In the genomic region with DNA sequence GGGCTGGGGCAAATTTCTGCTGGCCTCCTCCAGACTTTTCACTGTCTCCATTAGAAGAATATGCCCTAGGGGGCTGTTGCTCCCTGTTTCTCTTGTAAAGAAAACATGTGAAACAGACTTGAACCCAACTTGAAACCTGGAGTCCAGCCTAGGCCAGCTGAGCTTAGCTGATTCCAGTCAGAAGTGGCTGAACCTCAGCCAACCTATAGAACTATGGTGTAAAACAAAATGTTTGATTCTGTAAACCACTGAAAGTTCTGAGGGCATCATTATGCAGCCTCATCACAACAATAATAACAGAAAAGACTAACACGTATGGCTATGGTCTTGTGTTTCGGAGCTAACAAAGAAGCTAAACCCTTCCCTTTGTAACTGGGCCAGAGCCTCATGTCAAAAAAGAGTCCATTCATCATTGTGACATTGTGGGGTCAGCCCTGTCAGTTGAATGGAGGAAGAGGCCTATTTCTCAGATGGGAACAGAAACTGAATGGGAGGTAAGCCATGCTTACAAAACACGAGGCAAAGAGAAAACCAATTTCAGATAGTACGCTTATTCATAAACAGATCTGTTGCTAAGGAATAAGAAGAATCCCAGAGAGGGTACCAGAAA, we compare ENCODE assay signal across 20 cellular contexts. TPM values are rescaled to one million over a fixed set of nuclear protein-coding genes. Genes with fewer than 3 reads are reported as not detected.
DNase-seq lines count a peak whose midpoint lies in the region; ATAC-seq lines count a peak whose summit lies in the region.
"Had no signal": no experiment of that assay in that cellular context is flagged by ENCODE, and none has a peak within 500 bp of the region (broad histone marks: within the 10 kb centered on the region; RNA-seq: fewer than 3 reads in every experiment).

No MANE protein-coding gene starts in this region.

- H2AK5ac ChIP-seq in mesendoderm (ENCODE audit: low read length) = no peak overlapping the region

- CTCF ChIA-PET in naive thymus-derived CD4-positive, alpha-beta T cell (lab: Charles Lee) = interaction anchor here (1.2 kb wide), 1 partner anchor 8 kb away, joined by 4 read pairs; no protein-coding TSS in a partner anchor

- no peak overlapping the region for H2BK120ac ChIP-seq in mesendoderm (ENCODE audit: low read depth, low read length)

- no peak overlapping the region for H3K4me2 ChIP-seq in mesendoderm (ENCODE audit: low read length)

- H3K27ac ChIP-seq in naive thymus-derived CD4-positive, alpha-beta T cell (ENCODE audit: low read depth, low read length) = no peak overlapping the region
- no peak overlapping the region for H3K27ac ChIP-seq in mesendoderm (ENCODE audit: low read depth, low read length)
- H3K27ac ChIP-seq: epithelial cell of prostate, RWPE1 had no signal

- H3K36me3 Mint-ChIP-seq in naive thymus-derived CD4-positive, alpha-beta T cell = peaks cover 4 to 44% (median 24%) of the 10 kb centered on the region in 5 donors
- H3K36me3 Mint-ChIP-seq in activated CD4-positive, alpha-beta T cell treated with anti-CD3 and anti-CD28 coated beads, Interleukin-2, amount 10 ng/mL, durations not matched to agents 24 days and 14 days (ENCODE audit: low read depth) = peaks cover 38% of the 10 kb centered on the region

- no peak overlapping the region for H3K23ac ChIP-seq in mesendoderm (ENCODE audit: low read length)

- WGBS in mesendoderm (ENCODE audit: extremely low coverage, insufficient coverage, low lambda C conversion rate) = no CpG with 5 or more reads among the region's 4 CpGs

- H3K4me1 ChIP-seq in naive thymus-derived CD4-positive, alpha-beta T cell (ENCODE audit: control insufficient read depth in 2 of 2, insufficient read depth in 2 of 2, low read length in 2 of 2) = peaks cover 0 to 17% of the 10 kb centered on the region in 2 donors
- no peaks in the 10 kb centered on the region for H3K4me1 ChIP-seq in mesendoderm (ENCODE audit: control insufficient read depth, low read depth, low read length)

- no peak overlapping the region for H3K27ac Mint-ChIP-seq in naive thymus-derived CD4-positive, alpha-beta T cell
- no peak overlapping the region for H3K27ac Mint-ChIP-seq in activated CD4-positive, alpha-beta T cell treated with anti-CD3 and anti-CD28 coated beads, Interleukin-2, amount 10 ng/mL, durations not matched to agents 24 days and 14 days

- DNase-seq in NOMO-1 treated with dmso at 0.1 percent for 144 hours (lab: John Stamatoyannopoulos, UW; ENCODE audit: unreplicated experiment) (peak; percentile 47), mesendoderm (no peak), RKO (ENCODE audit: low spot score) (no peak)
- DNase-seq in naive thymus-derived CD4-positive, alpha-beta T cell = no peak
- DNase-seq in stimulated activated naive CD4-positive, alpha-beta T cell (lab: John Stamatoyannopoulos, UW) = no peak
- no peak for DNase-seq in activated CD4-positive, alpha-beta T cell treated with anti-CD3 and anti-CD28 coated beads, Interleukin-2, amount 10 ng/mL, durations not matched to agents 24 days and 14 days
- DNase-seq: activated T-cell treated with anti-CD3 and anti-CD28 coated beads, Interleukin-2, amount 50 U/mL, for 1 hour; DMS153; kidney glomerular epithelial cell; NCI-H187 treated with DMSO at 0.1 percent for 48 hours; NCI-H524; spleen; T-helper 2 cell had no signal

- no peak overlapping the region for H2BK5ac ChIP-seq in mesendoderm (ENCODE audit: low read length)

- no peaks in the 10 kb centered on the region for H3K79me2 ChIP-seq in mesendoderm (ENCODE audit: control insufficient read depth, insufficient read depth, low read length)

- no peak overlapping the region for H3K56ac ChIP-seq in mesendoderm (ENCODE audit: low read length)

- no peak overlapping the region for H3K9ac ChIP-seq in mesendoderm (ENCODE audit: low read length)

- H3K4me3 ChIP-seq in naive thymus-derived CD4-positive, alpha-beta T cell (ENCODE audit: low read length) = no peak overlapping the region
- H3K4me3 ChIP-seq in mesendoderm (ENCODE audit: low read length) = no peak overlapping the region
- H3K4me3 ChIP-seq: heart left ventricle, spleen had no signal

- ATAC-seq in GM18502 (IDR thresholded peaks at IDR 0.05; ENCODE audit: poor library complexity, unreplicated experiment) = peak; percentile 55
- ATAC-seq in HG02885 (IDR thresholded peaks at IDR 0.05; ENCODE audit: poor library complexity, unreplicated experiment) = peak; percentile 62
- peak; percentile 54 for ATAC-seq in naive thymus-derived CD4-positive, alpha-beta T cell
- ATAC-seq: activated CD4-positive, CD25-positive, alpha-beta regulatory T cell treated with anti-CD3 and anti-CD28 coated beads, Interleukin-2, amount 50 U/mL, for 24 hours had no signal

- H3K27me3 Mint-ChIP-seq in naive thymus-derived CD4-positive, alpha-beta T cell = no peaks in the 10 kb centered on the region
- no peaks in the 10 kb centered on the region for H3K27me3 Mint-ChIP-seq in activated CD4-positive, alpha-beta T cell treated with anti-CD3 and anti-CD28 coated beads, Interleukin-2, amount 10 ng/mL, durations not matched to agents 24 days and 14 days
- H3K27me3 Mint-ChIP-seq: central memory CD8-positive, alpha-beta T cell had no signal

- no peak overlapping the region for H3K4me3 Mint-ChIP-seq in naive thymus-derived CD4-positive, alpha-beta T cell
- no peak overlapping the region for H3K4me3 Mint-ChIP-seq in activated CD4-positive, alpha-beta T cell treated with anti-CD3 and anti-CD28 coated beads, Interleukin-2, amount 10 ng/mL, durations not matched to agents 24 days and 14 days
- H3K4me3 Mint-ChIP-seq: central memory CD8-positive, alpha-beta T cell had no signal

- H3K9me3 Mint-ChIP-seq in naive thymus-derived CD4-positive, alpha-beta T cell = no peaks in the 10 kb centered on the region
- no peaks in the 10 kb centered on the region for H3K9me3 Mint-ChIP-seq in activated CD4-positive, alpha-beta T cell treated with anti-CD3 and anti-CD28 coated beads, Interleukin-2, amount 10 ng/mL, durations not matched to agents 24 days and 14 days
- H3K9me3 Mint-ChIP-seq: central memory CD8-positive, alpha-beta T cell had no signal

- H2BK15ac ChIP-seq in mesendoderm (replicated peaks; ENCODE audit: low read depth) = no peak overlapping the region

- H3K79me1 ChIP-seq in mesendoderm (ENCODE audit: low read length) = no peaks in the 10 kb centered on the region

- H3K18ac ChIP-seq in mesendoderm (ENCODE audit: low read length) = no peak overlapping the region

- H4K5ac ChIP-seq in mesendoderm (ENCODE audit: low read length) = no peak overlapping the region

- POLR2A ChIA-PET in naive thymus-derived CD4-positive, alpha-beta T cell (lab: Charles Lee) = no interaction called here

- no peak overlapping the region for H4K8ac ChIP-seq in mesendoderm (ENCODE audit: low read depth, low read length)

- H3K9me3 ChIP-seq in naive thymus-derived CD4-positive, alpha-beta T cell (ENCODE audit: control insufficient read depth in 2 of 3, low read length in 3 of 3) = no peaks in the 10 kb centered on the region
- H3K9me3 ChIP-seq: heart left ventricle, spleen had no signal

- peaks cover 0 to 4% (median 0%) of the 10 kb centered on the region in 3 experiments for H3K36me3 ChIP-seq in naive thymus-derived CD4-positive, alpha-beta T cell (ENCODE audit: control insufficient read depth in 2 of 3, insufficient read depth in 3 of 3, low read length in 3 of 3)
- H3K36me3 ChIP-seq in mesendoderm (ENCODE audit: control insufficient read depth, insufficient read depth, low read length) = peaks cover 2% of the 10 kb centered on the region

- no peaks in the 10 kb centered on the region for H3K27me3 ChIP-seq in naive thymus-derived CD4-positive, alpha-beta T cell (ENCODE audit: control insufficient read depth in 2 of 2, insufficient read depth in 2 of 2, low read length in 2 of 2)
- no peaks in the 10 kb centered on the region for H3K27me3 ChIP-seq in mesendoderm (ENCODE audit: insufficient read depth, low read length, poor library complexity)
- H3K27me3 ChIP-seq: heart left ventricle, spleen had no signal

- peaks cover 5 to 15% (median 6%) of the 10 kb centered on the region in 7 donors for H3K4me1 Mint-ChIP-seq in naive thymus-derived CD4-positive, alpha-beta T cell
- peaks cover 10% of the 10 kb centered on the region for H3K4me1 Mint-ChIP-seq in activated CD4-positive, alpha-beta T cell treated with anti-CD3 and anti-CD28 coated beads, Interleukin-2, amount 10 ng/mL, durations not matched to agents 24 days and 14 days

- H3K4ac ChIP-seq in mesendoderm (ENCODE audit: low read depth, low read length) = no peak overlapping the region

- intact Hi-C loops in naive thymus-derived CD4-positive, alpha-beta T cell (cut with micrococcal nuclease) = loop anchor here in 1 of 2 donors (5.0 kb wide), 1 partner anchor 35 kb away; a partner anchor contains a TSS
- intact Hi-C loops in activated CD4-positive, alpha-beta T cell treated with anti-CD3 and anti-CD28 coated beads, Interleukin-2, amount 10 ng/mL, durations not matched to agents 24 days and 14 days (cut with micrococcal nuclease) = no loop called here

RNA-seq across cellular contexts. Expression of a gene that starts 34.1 kb away (rescaled TPM):
- total RNA-seq in naive thymus-derived CD4-positive, alpha-beta T cell = 10 to 100 TPM in 2 of 5 experiments, 1 to 10 TPM in 3; 7.4 to 16.7 (median 9.4) TPM
- polyA plus RNA-seq in naive thymus-derived CD4-positive, alpha-beta T cell = 1 to 10 TPM; 1.0 to 2.8 TPM
- 10.1 TPM for polyA plus RNA-seq in mesendoderm (2013, experiment 1 of 2)
- 9.5 TPM for polyA plus RNA-seq in mesendoderm (2013, experiment 2 of 2)
- 18.5 and 19.6 TPM in 2 replicates for total RNA-seq in activated CD4-positive, alpha-beta T cell treated with anti-CD3 and anti-CD28 coated beads, Interleukin-2, amount 10 ng/mL, durations not matched to agents 24 days and 14 days
